21 cellular contexts compared by ENCODE assay signal in genomic region chr15:84962975-84963374, GRCh38.
"Had no signal": no experiment of that assay in that cellular context is flagged by ENCODE, and none has a peak within 500 bp of the region (broad histone marks: within the 10 kb centered on the region; RNA-seq: fewer than 3 reads in every experiment).

No MANE protein-coding gene starts in this region.

- H3K4me1 Mint-ChIP-seq: memory B cell had no signal

- H3K9me3 ChIP-seq: body of pancreas, ovary, psoas muscle, suprapubic skin, transverse colon had no signal

- H3K9me3 Mint-ChIP-seq: activated CD4-positive, alpha-beta memory T cell treated with anti-CD3 and anti-CD28 coated beads for 36 hours had no signal

- H3K27ac ChIP-seq: body of pancreas, esophagus muscularis mucosa, ovary, psoas muscle, suprapubic skin, transverse colon had no signal

- H3K4me3 Mint-ChIP-seq: activated B cell treated with CpG ODN at 0.5 μM for 24 hours; activated CD4-positive, alpha-beta memory T cell treated with anti-CD3 and anti-CD28 coated beads for 36 hours; activated naive CD8-positive, alpha-beta T cell; activated T-helper 1 cell treated with anti-CD3 and anti-CD28 coated beads, Interleukin-12 subunit alpha, Interleukin-12 subunit beta, Interleukin-2, Interleukin-4 antibody, amounts not matched to agents 30 ng/mL and 10 ng/mL and 1 ng/mL, durations not matched to agents 14 hours and 24 hours and 36 hours; memory B cell; naive thymus-derived CD4-positive, alpha-beta T cell; stimulated activated naive CD8-positive, alpha-beta T cell treated with anti-CD3 and anti-CD28 coated beads, Interleukin-15, amount 100 ng/mL, for 72 hours had no signal

- H3K27ac Mint-ChIP-seq: activated B cell treated with CpG ODN at 0.5 μM for 24 hours; activated CD4-positive, alpha-beta memory T cell treated with anti-CD3 and anti-CD28 coated beads for 36 hours; activated naive CD8-positive, alpha-beta T cell; activated T-helper 1 cell treated with anti-CD3 and anti-CD28 coated beads, Interleukin-12 subunit alpha, Interleukin-12 subunit beta, Interleukin-2, Interleukin-4 antibody, amounts not matched to agents 30 ng/mL and 10 ng/mL and 1 ng/mL, durations not matched to agents 14 hours and 24 hours and 36 hours; memory B cell; naive thymus-derived CD4-positive, alpha-beta T cell had no signal

- H3K4me3 ChIP-seq: body of pancreas, esophagus muscularis mucosa, ovary, psoas muscle, suprapubic skin, transverse colon had no signal

- H3K27me3 ChIP-seq: body of pancreas, esophagus muscularis mucosa, ovary, suprapubic skin, transverse colon had no signal

- H3K36me3 Mint-ChIP-seq: activated CD4-positive, alpha-beta memory T cell treated with anti-CD3 and anti-CD28 coated beads for 36 hours; memory B cell; naive thymus-derived CD4-positive, alpha-beta T cell had no signal

- DNase-seq: activated B cell treated with CpG ODN at 0.5 μM for 24 hours; activated CD4-positive, alpha-beta memory T cell treated with anti-CD3 and anti-CD28 coated beads for 36 hours; activated CD4-positive, alpha-beta T cell treated with anti-CD3 and anti-CD28 coated beads for 4 hours; activated T-cell treated with anti-CD3 and anti-CD28 coated beads for 4 hours; amniotic stem cell; body of pancreas; central memory CD4-positive, alpha-beta T cell; naive thymus-derived CD4-positive, alpha-beta T cell; ovary; psoas muscle; right cardiac atrium; small intestine; stimulated activated CD4-positive, alpha-beta T cell treated with anti-CD3 and anti-CD28 coated beads, Interleukin-15, amount 100 ng/mL, for 24 hours; stimulated activated CD4-positive, alpha-beta T cell treated with anti-CD3 and anti-CD28 coated beads, Interleukin-4, amount 100 ng/mL, for 1 hour; stimulated activated naive CD8-positive, alpha-beta T cell treated with anti-CD3 and anti-CD28 coated beads, Interleukin-15, amount 100 ng/mL, for 72 hours; transverse colon had no signal

- H3K4me1 ChIP-seq: body of pancreas, psoas muscle, suprapubic skin, transverse colon had no signal

- H3K36me3 ChIP-seq: esophagus muscularis mucosa, ovary, suprapubic skin, transverse colon had no signal
